In the genomic region with DNA sequence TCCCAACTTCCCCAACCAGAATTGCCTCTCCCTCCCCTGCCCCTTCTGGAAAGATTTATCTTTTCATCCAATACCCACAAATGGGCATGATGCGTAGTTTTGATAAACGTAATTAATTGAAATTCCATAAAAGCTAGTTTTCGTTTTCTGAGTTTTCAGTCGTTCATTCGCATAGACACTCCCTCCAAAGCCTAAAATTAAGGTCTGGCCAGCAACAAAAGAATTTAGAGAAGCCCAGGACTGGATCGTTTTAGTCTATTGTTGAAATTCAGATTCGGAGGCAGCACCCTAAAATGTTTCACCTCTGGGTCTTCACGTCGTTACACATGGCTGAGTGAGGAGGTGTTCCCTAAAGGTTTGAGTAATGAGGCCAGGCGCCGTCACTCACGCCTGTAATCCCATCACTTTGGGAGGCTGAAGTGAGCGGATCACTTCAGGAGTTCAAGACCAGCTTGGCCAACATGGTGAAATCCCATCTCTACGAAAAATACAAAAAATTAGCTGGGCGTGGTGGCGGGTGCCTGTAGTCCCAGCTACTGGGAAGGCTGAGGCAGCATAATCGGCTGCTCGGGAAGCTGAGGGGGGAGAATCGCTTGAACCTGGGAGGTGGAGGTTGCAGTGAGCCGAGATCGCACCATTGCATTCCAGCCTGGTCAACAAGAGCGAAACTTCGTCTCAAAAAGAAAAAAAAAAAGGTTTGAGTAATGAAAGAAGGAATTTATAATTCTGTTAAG, we compare ENCODE assay signal across 1 cellular context.
A peak's percentile ranks its signal among the peaks of the same experiment; 100 is the strongest.
TF ChIP-seq lines count a peak whose summit lies in the region.

No MANE protein-coding gene starts in this region.

TF ChIP-seq in HepG2, 621 proteins besides CTCF, POLR2A, EP300 and RAD21 (continued from another document and continues in another):
- TF ChIP-seq, protein P1, sequence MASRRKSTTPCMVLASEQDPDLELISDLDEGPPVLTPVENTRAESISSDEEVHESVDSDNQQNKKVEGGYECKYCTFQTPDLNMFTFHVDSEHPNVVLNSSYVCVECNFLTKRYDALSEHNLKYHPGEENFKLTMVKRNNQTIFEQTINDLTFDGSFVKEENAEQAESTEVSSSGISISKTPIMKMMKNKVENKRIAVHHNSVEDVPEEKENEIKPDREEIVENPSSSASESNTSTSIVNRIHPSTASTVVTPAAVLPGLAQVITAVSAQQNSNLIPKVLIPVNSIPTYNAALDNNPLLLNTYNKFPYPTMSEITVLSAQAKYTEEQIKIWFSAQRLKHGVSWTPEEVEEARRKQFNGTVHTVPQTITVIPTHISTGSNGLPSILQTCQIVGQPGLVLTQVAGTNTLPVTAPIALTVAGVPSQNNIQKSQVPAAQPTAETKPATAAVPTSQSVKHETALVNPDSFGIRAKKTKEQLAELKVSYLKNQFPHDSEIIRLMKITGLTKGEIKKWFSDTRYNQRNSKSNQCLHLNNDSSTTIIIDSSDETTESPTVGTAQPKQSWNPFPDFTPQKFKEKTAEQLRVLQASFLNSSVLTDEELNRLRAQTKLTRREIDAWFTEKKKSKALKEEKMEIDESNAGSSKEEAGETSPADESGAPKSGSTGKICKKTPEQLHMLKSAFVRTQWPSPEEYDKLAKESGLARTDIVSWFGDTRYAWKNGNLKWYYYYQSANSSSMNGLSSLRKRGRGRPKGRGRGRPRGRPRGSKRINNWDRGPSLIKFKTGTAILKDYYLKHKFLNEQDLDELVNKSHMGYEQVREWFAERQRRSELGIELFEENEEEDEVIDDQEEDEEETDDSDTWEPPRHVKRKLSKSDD (CRISPR knock-in tag; IDR thresholded peaks at IDR 0.05; ENCODE audit: low read depth): no peak
- TF ChIP-seq MEIS1 (CRISPR knock-in tag; IDR thresholded peaks at IDR 0.05; ENCODE audit: borderline replicate concordance) (no peak), PCBP2 (optimal IDR thresholded peaks at IDR 0.05; ENCODE audit: low read depth, low read length, poor library complexity, severe bottlenecking) (no peak), ELF3 (CRISPR knock-in tag; IDR thresholded peaks at IDR 0.05) (no peak), DNMT3B (CRISPR knock-in tag; conservative IDR thresholded peaks at IDR 0.05) (0 out of 2 replicates have a peak, but pooled peaks have one; percentile 10), MAF1 (CRISPR knock-in tag; IDR thresholded peaks at IDR 0.05; ENCODE audit: borderline replicate concordance) (no peak), ZNF724P (CRISPR knock-in tag; IDR thresholded peaks at IDR 0.05; ENCODE audit: borderline replicate concordance) (0 out of 2 replicates have a peak, but pooled peaks have one; percentile 32), PLRG1 (conservative IDR thresholded peaks at IDR 0.05) (no peak), ZNF446 (CRISPR knock-in tag; IDR thresholded peaks at IDR 0.05) (0 out of 2 replicates have a peak, but pooled peaks have one; percentile 32), HNF4G (IDR thresholded peaks at IDR 0.05; ENCODE audit: borderline replicate concordance, low read depth, low read length) (no peak), HNF4G (CRISPR knock-in tag; IDR thresholded peaks at IDR 0.05; ENCODE audit: borderline replicate concordance, low read depth) (no peak), SAP130 (CRISPR knock-in tag; IDR thresholded peaks at IDR 0.05; ENCODE audit: low read depth) (0 out of 2 replicates have a peak, but pooled peaks have one; percentile 5), NONO (IDR thresholded peaks at IDR 0.05) (no peak), NONO (CRISPR knock-in tag; conservative IDR thresholded peaks at IDR 0.05) (no peak; the same call in 1 of the 2 replicates), ZFYVE20 (CRISPR knock-in tag; IDR thresholded peaks at IDR 0.05; ENCODE audit: borderline replicate concordance, low read depth) (no peak), SP140L (CRISPR knock-in tag; IDR thresholded peaks at IDR 0.05; ENCODE audit: borderline replicate concordance) (no peak), ZNF841 (CRISPR knock-in tag; IDR thresholded peaks at IDR 0.05; ENCODE audit: borderline replicate concordance) (no peak), ZKSCAN1 (IDR thresholded peaks at IDR 0.05; ENCODE audit: low read length) (no peak), ZNF33B (CRISPR knock-in tag; IDR thresholded peaks at IDR 0.05) (no peak), SP4 (CRISPR knock-in tag; IDR thresholded peaks at IDR 0.05) (no peak), YEATS4 (CRISPR knock-in tag; IDR thresholded peaks at IDR 0.05; ENCODE audit: borderline replicate concordance) (no peak), TGIF2 (CRISPR knock-in tag; IDR thresholded peaks at IDR 0.05) (no peak), ARHGAP35 (CRISPR knock-in tag; IDR thresholded peaks at IDR 0.05; ENCODE audit: borderline replicate concordance) (no peak), PHF8 (CRISPR knock-in tag; IDR thresholded peaks at IDR 0.05) (no peak), ZNF296 (CRISPR knock-in tag; conservative IDR thresholded peaks at IDR 0.05) (no peak), ZNF737 (CRISPR knock-in tag; IDR thresholded peaks at IDR 0.05; ENCODE audit: borderline replicate concordance) (no peak), ARNTL (CRISPR knock-in tag; IDR thresholded peaks at IDR 0.05) (no peak), ZNF251 (CRISPR knock-in tag; IDR thresholded peaks at IDR 0.05) (no peak)
- TF ChIP-seq, protein P2, sequence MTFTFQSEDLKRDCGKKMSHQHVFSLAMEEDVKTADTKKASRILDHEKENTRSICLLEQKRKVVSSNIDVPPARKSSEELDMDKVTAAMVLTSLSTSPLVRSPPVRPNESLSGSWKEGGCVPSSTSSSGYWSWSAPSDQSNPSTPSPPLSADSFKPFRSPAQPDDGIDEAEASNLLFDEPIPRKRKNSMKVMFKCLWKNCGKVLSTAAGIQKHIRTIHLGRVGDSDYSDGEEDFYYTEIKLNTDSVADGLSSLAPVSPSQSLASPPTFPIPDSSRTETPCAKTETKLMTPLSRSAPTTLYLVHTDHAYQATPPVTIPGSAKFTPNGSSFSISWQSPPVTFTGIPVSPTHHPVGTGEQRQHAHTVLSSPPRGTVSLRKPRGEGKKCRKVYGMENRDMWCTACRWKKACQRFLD (CRISPR knock-in tag; IDR thresholded peaks at IDR 0.05; ENCODE audit: borderline replicate concordance): no peak
- TF ChIP-seq, protein P3, sequence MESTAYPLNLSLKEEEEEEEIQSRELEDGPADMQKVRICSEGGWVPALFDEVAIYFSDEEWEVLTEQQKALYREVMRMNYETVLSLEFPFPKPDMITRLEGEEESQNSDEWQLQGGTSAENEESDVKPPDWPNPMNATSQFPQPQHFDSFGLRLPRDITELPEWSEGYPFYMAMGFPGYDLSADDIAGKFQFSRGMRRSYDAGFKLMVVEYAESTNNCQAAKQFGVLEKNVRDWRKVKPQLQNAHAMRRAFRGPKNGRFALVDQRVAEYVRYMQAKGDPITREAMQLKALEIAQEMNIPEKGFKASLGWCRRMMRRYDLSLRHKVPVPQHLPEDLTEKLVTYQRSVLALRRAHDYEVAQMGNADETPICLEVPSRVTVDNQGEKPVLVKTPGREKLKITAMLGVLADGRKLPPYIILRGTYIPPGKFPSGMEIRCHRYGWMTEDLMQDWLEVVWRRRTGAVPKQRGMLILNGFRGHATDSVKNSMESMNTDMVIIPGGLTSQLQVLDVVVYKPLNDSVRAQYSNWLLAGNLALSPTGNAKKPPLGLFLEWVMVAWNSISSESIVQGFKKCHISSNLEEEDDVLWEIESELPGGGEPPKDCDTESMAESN (CRISPR knock-in tag; conservative IDR thresholded peaks at IDR 0.05): 0 out of 2 replicates have a peak, but pooled peaks have one; percentile 22
- TF ChIP-seq, protein P4, sequence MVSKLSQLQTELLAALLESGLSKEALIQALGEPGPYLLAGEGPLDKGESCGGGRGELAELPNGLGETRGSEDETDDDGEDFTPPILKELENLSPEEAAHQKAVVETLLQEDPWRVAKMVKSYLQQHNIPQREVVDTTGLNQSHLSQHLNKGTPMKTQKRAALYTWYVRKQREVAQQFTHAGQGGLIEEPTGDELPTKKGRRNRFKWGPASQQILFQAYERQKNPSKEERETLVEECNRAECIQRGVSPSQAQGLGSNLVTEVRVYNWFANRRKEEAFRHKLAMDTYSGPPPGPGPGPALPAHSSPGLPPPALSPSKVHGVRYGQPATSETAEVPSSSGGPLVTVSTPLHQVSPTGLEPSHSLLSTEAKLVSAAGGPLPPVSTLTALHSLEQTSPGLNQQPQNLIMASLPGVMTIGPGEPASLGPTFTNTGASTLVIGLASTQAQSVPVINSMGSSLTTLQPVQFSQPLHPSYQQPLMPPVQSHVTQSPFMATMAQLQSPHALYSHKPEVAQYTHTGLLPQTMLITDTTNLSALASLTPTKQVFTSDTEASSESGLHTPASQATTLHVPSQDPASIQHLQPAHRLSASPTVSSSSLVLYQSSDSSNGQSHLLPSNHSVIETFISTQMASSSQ (IDR thresholded peaks at IDR 0.05; ENCODE audit: low read depth): no peak
- TF ChIP-seq, protein P4 (CRISPR knock-in tag; IDR thresholded peaks at IDR 0.05; ENCODE audit: borderline replicate concordance): no peak
- TF ChIP-seq, protein P5, sequence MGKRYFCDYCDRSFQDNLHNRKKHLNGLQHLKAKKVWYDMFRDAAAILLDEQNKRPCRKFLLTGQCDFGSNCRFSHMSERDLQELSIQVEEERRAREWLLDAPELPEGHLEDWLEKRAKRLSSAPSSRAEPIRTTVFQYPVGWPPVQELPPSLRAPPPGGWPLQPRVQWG (CRISPR knock-in tag; IDR thresholded peaks at IDR 0.05; ENCODE audit: borderline replicate concordance, low read depth): no peak
- TF ChIP-seq, protein P6, sequence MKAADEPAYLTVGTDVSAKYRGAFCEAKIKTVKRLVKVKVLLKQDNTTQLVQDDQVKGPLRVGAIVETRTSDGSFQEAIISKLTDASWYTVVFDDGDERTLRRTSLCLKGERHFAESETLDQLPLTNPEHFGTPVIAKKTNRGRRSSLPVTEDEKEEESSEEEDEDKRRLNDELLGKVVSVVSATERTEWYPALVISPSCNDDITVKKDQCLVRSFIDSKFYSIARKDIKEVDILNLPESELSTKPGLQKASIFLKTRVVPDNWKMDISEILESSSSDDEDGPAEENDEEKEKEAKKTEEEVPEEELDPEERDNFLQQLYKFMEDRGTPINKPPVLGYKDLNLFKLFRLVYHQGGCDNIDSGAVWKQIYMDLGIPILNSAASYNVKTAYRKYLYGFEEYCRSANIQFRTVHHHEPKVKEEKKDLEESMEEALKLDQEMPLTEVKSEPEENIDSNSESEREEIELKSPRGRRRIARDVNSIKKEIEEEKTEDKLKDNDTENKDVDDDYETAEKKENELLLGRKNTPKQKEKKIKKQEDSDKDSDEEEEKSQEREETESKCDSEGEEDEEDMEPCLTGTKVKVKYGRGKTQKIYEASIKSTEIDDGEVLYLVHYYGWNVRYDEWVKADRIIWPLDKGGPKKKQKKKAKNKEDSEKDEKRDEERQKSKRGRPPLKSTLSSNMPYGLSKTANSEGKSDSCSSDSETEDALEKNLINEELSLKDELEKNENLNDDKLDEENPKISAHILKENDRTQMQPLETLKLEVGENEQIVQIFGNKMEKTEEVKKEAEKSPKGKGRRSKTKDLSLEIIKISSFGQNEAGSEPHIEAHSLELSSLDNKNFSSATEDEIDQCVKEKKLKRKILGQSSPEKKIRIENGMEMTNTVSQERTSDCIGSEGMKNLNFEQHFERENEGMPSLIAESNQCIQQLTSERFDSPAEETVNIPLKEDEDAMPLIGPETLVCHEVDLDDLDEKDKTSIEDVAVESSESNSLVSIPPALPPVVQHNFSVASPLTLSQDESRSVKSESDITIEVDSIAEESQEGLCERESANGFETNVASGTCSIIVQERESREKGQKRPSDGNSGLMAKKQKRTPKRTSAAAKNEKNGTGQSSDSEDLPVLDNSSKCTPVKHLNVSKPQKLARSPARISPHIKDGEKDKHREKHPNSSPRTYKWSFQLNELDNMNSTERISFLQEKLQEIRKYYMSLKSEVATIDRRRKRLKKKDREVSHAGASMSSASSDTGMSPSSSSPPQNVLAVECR (CRISPR knock-in tag; IDR thresholded peaks at IDR 0.05; ENCODE audit: borderline replicate concordance): no peak
- TF ChIP-seq, protein P7, sequence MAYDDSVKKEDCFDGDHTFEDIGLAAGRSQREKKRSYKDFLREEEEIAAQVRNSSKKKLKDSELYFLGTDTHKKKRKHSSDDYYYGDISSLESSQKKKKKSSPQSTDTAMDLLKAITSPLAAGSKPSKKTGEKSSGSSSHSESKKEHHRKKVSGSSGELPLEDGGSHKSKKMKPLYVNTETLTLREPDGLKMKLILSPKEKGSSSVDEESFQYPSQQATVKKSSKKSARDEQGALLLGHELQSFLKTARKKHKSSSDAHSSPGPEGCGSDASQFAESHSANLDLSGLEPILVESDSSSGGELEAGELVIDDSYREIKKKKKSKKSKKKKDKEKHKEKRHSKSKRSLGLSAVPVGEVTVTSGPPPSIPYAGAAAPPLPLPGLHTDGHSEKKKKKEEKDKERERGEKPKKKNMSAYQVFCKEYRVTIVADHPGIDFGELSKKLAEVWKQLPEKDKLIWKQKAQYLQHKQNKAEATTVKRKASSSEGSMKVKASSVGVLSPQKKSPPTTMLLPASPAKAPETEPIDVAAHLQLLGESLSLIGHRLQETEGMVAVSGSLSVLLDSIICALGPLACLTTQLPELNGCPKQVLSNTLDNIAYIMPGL (CRISPR knock-in tag; IDR thresholded peaks at IDR 0.05; ENCODE audit: borderline replicate concordance in 1 of 2, low read depth in 1 of 2): no peak
- TF ChIP-seq, protein P8, sequence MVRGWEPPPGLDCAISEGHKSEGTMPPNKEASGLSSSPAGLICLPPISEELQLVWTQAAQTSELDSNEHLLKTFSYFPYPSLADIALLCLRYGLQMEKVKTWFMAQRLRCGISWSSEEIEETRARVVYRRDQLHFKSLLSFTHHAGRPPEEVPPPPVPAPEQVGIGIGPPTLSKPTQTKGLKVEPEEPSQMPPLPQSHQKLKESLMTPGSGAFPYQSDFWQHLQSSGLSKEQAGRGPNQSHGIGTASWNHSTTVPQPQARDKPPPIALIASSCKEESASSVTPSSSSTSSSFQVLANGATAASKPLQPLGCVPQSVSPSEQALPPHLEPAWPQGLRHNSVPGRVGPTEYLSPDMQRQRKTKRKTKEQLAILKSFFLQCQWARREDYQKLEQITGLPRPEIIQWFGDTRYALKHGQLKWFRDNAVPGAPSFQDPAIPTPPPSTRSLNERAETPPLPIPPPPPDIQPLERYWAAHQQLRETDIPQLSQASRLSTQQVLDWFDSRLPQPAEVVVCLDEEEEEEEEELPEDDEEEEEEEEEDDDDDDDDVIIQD (CRISPR knock-in tag; IDR thresholded peaks at IDR 0.05; ENCODE audit: low read depth): no peak
- TF ChIP-seq, protein P9, sequence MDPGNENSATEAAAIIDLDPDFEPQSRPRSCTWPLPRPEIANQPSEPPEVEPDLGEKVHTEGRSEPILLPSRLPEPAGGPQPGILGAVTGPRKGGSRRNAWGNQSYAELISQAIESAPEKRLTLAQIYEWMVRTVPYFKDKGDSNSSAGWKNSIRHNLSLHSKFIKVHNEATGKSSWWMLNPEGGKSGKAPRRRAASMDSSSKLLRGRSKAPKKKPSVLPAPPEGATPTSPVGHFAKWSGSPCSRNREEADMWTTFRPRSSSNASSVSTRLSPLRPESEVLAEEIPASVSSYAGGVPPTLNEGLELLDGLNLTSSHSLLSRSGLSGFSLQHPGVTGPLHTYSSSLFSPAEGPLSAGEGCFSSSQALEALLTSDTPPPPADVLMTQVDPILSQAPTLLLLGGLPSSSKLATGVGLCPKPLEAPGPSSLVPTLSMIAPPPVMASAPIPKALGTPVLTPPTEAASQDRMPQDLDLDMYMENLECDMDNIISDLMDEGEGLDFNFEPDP (CRISPR knock-in tag; conservative IDR thresholded peaks at IDR 0.05): no peak
